8 cellular contexts compared by ENCODE assay signal in the genomic region with DNA sequence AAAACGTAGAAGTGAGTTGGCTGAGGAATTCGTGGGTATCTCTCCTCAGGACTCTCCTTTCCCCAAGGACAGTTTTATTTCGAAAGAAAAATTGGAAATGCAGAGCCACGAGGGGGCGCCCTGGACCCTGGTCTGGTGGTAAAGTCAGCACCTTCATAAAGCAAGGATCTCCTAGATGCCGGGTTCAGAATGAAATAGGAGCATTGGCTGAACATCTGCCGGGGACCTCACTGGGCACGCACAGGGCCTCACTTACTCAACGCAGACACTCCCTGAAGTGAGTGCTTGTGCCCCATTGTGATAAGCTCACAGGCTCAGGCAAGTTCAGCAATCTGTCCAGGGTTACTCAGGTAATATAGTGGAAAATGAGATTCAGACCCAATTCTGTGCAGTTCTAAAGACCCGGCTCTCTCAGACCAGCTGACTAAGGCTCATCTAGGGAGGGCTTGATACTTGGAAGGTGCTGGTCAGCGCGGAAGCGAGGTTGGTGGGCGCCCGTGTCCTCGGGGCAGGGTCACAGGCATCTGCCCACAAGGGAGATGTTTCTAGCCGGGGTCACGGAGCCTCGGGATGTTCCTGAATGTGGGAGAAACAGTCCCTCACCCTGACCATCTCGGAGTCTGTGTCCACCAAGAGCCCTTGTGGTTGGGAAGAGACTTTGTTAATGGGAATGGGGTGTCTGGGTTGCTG. TPM values are rescaled to one million over a fixed set of nuclear protein-coding genes. Genes with fewer than 3 reads are reported as not detected.
DNase-seq lines count a peak whose midpoint lies in the region; ATAC-seq and TF ChIP-seq lines count a peak whose summit lies in the region.

No MANE protein-coding gene starts in this region.

- peaks cover 14% of the 10 kb centered on the region for H3K4me1 Mint-ChIP-seq in mesothelial cell of epicardium

- no peak overlapping the region for H3K4me3 Mint-ChIP-seq in mesothelial cell of epicardium

- intact Hi-C loops in dorsolateral prefrontal cortex (cut with DNase I), result loop anchor here in 1 of 2 donors (5.0 kb wide), 1 partner anchor 313 kb away; no protein-coding TSS in a partner anchor

- H3K27ac ChIP-seq in AG04450 (ENCODE audit: low read depth, low read length) (no peak overlapping the region), dorsolateral prefrontal cortex (no peak overlapping the region)

- no peak overlapping the region for H3K4me3 ChIP-seq in AG04450 (ENCODE audit: low read depth, low read length)
- no peak overlapping the region for H3K4me3 ChIP-seq in WI38 (ENCODE audit: low read depth, low read length)
- H3K4me3 ChIP-seq in dorsolateral prefrontal cortex, result no peak overlapping the region

- no peaks in the 10 kb centered on the region for H3K36me3 Mint-ChIP-seq in mesothelial cell of epicardium

- peak; percentile 44 for ATAC-seq in GM18907 (IDR thresholded peaks at IDR 0.05; ENCODE audit: unreplicated experiment)
- ATAC-seq in stimulated activated naive CD8-positive, alpha-beta T cell treated with anti-CD3 and anti-CD28 coated beads, Interleukin-15, Interleukin-2, amounts not matched to agents 100 U/mL and 50 U/mL, for 24 hours, result peak; percentile 8
- no peak for ATAC-seq in GM18873 (IDR thresholded peaks at IDR 0.05; ENCODE audit: low FRiP score, unreplicated experiment)

- H3K27me3 ChIP-seq in AG04450 (ENCODE audit: control insufficient read depth, insufficient read depth, low read length) (peaks cover 37% of the 10 kb centered on the region), dorsolateral prefrontal cortex (peaks cover 0 to 48% (median 33%) of the 10 kb centered on the region in 45 donors)

- H3K9me3 Mint-ChIP-seq in mesothelial cell of epicardium, result no peaks in the 10 kb centered on the region

- DNase-seq in AG04450 (ENCODE audit: low read depth, low spot score), result peak; percentile 15
- DNase-seq in NCI-H2171 treated with DMSO at 0.1 percent for 48 hours (lab: John Stamatoyannopoulos, UW), result peak; percentile 36
- peak in 9 of 10 donors; percentile 31 to 75 (median 62) for DNase-seq in dorsolateral prefrontal cortex
- DNase-seq in mesothelial cell of epicardium (ENCODE audit: low spot score in 2 of 2, unreplicated experiment in 2 of 2), result peak; percentile 54 to 90
- DNase-seq in stimulated activated naive CD8-positive, alpha-beta T cell treated with anti-CD3 and anti-CD28 coated beads, Interleukin-15, Interleukin-2, amounts not matched to agents 100 U/mL and 50 U/mL, for 24 hours, result peak; percentile 76

- no peaks in the 10 kb centered on the region for H3K27me3 Mint-ChIP-seq in mesothelial cell of epicardium (ENCODE audit: low read depth)

- CTCF ChIA-PET in AG04450 (lab: Charles Lee), result interaction anchor here (0.6 to 1.5 kb wide), 5 partner anchors 12 to 293 kb away, joined by 3 to 5 read pairs (median 5); no protein-coding TSS in a partner anchor

- H3K9me3 ChIP-seq in AG04450 (ENCODE audit: control insufficient read depth, insufficient read depth, low read length), result no peaks in the 10 kb centered on the region

- POLR2A ChIA-PET in AG04450 (lab: Yijun Ruan, JAX), result no interaction called here

- H3K27ac Mint-ChIP-seq in mesothelial cell of epicardium, result no peak overlapping the region

- peak; percentile 73 for TF ChIP-seq CTCF in AG04450 (IDR thresholded peaks at IDR 0.05; ENCODE audit: low read depth, low read length)
- TF ChIP-seq CTCF in WI38 (IDR thresholded peaks at IDR 0.05; ENCODE audit: low read depth, low read length), result peak; percentile 70
- TF ChIP-seq CTCF in dorsolateral prefrontal cortex (IDR thresholded peaks at IDR 0.05 in 54 of 56, conservative IDR thresholded peaks at IDR 0.05 in 2 of 56; ENCODE audit: low read depth in 1 of 56, partially characterized antibody in 56 of 56), result peak; percentile 32 to 73 (median 56)
- TF ChIP-seq CTCF in mesothelial cell of epicardium (IDR thresholded peaks at IDR 0.05; ENCODE audit: unreplicated experiment), result peak; percentile 67

RNA-seq across cellular contexts. Expression of gene ETV3, which starts 55.7 kb away (rescaled TPM):
- 9.2 and 10.0 TPM in 2 replicates for polyA plus RNA-seq in AG04450 (2011; rRNA removed)
- polyA minus RNA-seq in AG04450 (2011; rRNA and poly(A)+ RNA removed), result 34.5 and 37.8 TPM in 2 replicates
- total RNA-seq in dorsolateral prefrontal cortex, result 10 to 100 TPM; 14.8 to 41.5 (median 21.3) TPM
- 57.8 to 61.7 TPM (median 60.6 TPM) in 3 replicates for total RNA-seq in mesothelial cell of epicardium

Comparison
In these comparisons a context has a peak if more than half of its experiments do, and no peak if none do; other contexts are left out.
1. DNase-seq: peak in every context shown above with its lines; median percentile 76 in stimulated activated naive CD8-positive, alpha-beta T cell treated with anti-CD3 and anti-CD28 coated beads, Interleukin-15, Interleukin-2, amounts not matched to agents 100 U/mL and 50 U/mL, for 24 hours; 72 in mesothelial cell of epicardium; 62 in dorsolateral prefrontal cortex; 36 in NCI-H2171 treated with DMSO at 0.1 percent for 48 hours; 15 in AG04450.